In the genomic region with DNA sequence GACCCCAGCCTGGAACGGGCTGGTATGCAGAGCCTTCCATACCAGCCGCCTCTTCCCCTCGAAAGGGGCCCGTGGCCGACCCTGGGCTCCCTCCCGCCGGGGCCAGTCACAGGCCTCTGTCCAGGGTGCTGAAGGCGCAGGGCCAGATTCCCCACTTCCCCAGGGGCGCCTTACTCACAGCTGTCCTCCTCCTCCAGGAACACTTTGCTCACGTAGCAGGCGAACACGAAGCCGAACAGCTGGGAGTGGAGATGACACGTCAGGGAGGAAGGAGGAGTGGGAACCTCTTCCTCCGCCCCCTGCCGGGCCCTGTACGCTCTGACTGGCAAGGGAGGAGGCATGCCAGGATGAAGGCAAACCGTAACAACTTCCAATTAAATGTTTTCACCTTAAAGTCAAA, we compare ENCODE assay signal across 8 cellular contexts. TPM values are rescaled to one million over a fixed set of nuclear protein-coding genes. Genes with fewer than 3 reads are reported as not detected.
DNase-seq lines count a peak whose midpoint lies in the region; ATAC-seq and TF ChIP-seq lines count a peak whose summit lies in the region.

No MANE protein-coding gene starts in this region.

- peak overlapping the region; percentile 22 for H3K4me3 ChIP-seq in epithelial cell of esophagus (ENCODE audit: low read length)

- no peak for ATAC-seq in HG02885 (IDR thresholded peaks at IDR 0.05; ENCODE audit: poor library complexity, unreplicated experiment)

- TF ChIP-seq CTCF in epithelial cell of esophagus (IDR thresholded peaks at IDR 0.05; ENCODE audit: insufficient read depth, low read depth, low read length, missing control alignments), result peak; percentile 72

- DNase-seq in NCI-H1436 (lab: John Stamatoyannopoulos, UW) (peak; percentile 67), NCI-H1436 treated with DMSO at 0.1 percent for 48 hours (lab: John Stamatoyannopoulos, UW) (no peak), NCI-H526 (lab: John Stamatoyannopoulos, UW) (peak; percentile 70 to 94), epithelial cell of esophagus (ENCODE audit: low read depth) (peak; percentile 99), mucosa of gallbladder (ENCODE audit: low spot score) (peak; percentile 67)
- DNase-seq in activated CD8-positive, alpha-beta memory T cell treated with anti-CD3 and anti-CD28 coated beads for 4 hours (ENCODE audit: low read depth in 2 of 2), result peak; percentile 8 to 15
- peak; percentile 5 for DNase-seq in stimulated activated naive CD4-positive, alpha-beta T cell treated with Interleukin-2 at 50 U/mL for 16 hours (lab: John Stamatoyannopoulos, UW)

RNA-seq across cellular contexts. Expression of gene NKAIN1, which starts 57.3 kb away (rescaled TPM):
- total RNA-seq in mucosa of gallbladder, result 0.14 TPM
